1 cellular context compared by ENCODE assay signal in the genomic region with DNA sequence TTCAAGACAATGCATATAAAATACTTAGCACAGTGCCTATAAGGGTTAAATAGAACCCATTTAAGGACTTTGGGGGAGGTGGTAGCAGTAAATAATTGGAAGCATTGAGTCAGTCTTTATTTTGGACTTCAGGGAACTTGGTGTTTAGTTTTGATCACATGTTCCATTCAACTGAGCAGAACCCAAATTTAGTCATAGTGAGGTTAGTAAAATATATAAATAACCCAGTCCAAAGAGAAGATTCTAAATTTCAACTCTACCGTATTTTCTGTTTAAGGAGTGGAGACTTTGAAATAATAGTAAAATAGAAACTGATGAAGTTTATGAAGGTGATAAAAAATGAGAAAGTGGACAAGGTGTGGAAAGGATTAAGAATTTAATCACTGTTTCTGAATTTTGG.
TF ChIP-seq lines count a peak whose summit lies in the region.

No MANE protein-coding gene starts in this region.

TF ChIP-seq in GM12878, 131 proteins besides CTCF, POLR2A, EP300 and RAD21 (continued from another document):
- TF ChIP-seq, protein P1, sequence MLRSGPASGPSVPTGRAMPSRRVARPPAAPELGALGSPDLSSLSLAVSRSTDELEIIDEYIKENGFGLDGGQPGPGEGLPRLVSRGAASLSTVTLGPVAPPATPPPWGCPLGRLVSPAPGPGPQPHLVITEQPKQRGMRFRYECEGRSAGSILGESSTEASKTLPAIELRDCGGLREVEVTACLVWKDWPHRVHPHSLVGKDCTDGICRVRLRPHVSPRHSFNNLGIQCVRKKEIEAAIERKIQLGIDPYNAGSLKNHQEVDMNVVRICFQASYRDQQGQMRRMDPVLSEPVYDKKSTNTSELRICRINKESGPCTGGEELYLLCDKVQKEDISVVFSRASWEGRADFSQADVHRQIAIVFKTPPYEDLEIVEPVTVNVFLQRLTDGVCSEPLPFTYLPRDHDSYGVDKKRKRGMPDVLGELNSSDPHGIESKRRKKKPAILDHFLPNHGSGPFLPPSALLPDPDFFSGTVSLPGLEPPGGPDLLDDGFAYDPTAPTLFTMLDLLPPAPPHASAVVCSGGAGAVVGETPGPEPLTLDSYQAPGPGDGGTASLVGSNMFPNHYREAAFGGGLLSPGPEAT (IDR thresholded peaks at IDR 0.05; ENCODE audit: low read depth): peak; percentile 38; the same call in 1 of the 2 replicates
- TF ChIP-seq JUNB (IDR thresholded peaks at IDR 0.05) (peak; percentile 76), RELA (IDR thresholded peaks at IDR 0.05; ENCODE audit: borderline replicate concordance, partially characterized antibody) (no peak), MTA3 (IDR thresholded peaks at IDR 0.05; ENCODE audit: borderline replicate concordance, low read length) (peak; percentile 67; the same call in 1 of the 2 replicates), NFYA (IDR thresholded peaks at IDR 0.05; ENCODE audit: borderline replicate concordance, low read depth, low read length) (no peak), ETV6 (conservative IDR thresholded peaks at IDR 0.05 in 1 of 2, IDR thresholded peaks at IDR 0.05 in 1 of 2; ENCODE audit: borderline replicate concordance in 1 of 2, low read depth in 1 of 2) (no peak), MEF2B (IDR thresholded peaks at IDR 0.05; ENCODE audit: partially characterized antibody, poor library complexity, severe bottlenecking) (peak; percentile 89), FOXK2 (IDR thresholded peaks at IDR 0.05) (no peak), SMAD5 (IDR thresholded peaks at IDR 0.05; ENCODE audit: low read depth) (no peak), MEF2A (IDR thresholded peaks at IDR 0.05; ENCODE audit: insufficient read depth, low read depth, low read length) (peak; percentile 98), RUNX3 (IDR thresholded peaks at IDR 0.05; ENCODE audit: low read length) (peak; percentile 81), BCL11A (IDR thresholded peaks at IDR 0.05; ENCODE audit: low read depth, low read length) (peak; percentile 59; the same call in 1 of the 2 replicates), NFIC (IDR thresholded peaks at IDR 0.05; ENCODE audit: low read depth, low read length) (peak; percentile 87), HCFC1 (IDR thresholded peaks at IDR 0.05; ENCODE audit: low read length) (no peak)
- TF ChIP-seq, protein P2, sequence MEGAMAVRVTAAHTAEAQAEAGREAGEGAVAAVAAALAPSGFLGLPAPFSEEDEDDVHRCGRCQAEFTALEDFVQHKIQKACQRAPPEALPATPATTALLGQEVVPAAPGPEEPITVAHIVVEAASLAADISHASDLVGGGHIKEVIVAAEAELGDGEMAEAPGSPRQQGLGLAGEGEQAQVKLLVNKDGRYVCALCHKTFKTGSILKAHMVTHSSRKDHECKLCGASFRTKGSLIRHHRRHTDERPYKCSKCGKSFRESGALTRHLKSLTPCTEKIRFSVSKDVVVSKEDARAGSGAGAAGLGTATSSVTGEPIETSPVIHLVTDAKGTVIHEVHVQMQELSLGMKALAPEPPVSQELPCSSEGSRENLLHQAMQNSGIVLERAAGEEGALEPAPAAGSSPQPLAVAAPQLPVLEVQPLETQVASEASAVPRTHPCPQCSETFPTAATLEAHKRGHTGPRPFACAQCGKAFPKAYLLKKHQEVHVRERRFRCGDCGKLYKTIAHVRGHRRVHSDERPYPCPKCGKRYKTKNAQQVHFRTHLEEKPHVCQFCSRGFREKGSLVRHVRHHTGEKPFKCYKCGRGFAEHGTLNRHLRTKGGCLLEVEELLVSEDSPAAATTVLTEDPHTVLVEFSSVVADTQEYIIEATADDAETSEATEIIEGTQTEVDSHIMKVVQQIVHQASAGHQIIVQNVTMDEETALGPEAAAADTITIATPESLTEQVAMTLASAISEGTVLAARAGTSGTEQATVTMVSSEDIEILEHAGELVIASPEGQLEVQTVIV (IDR thresholded peaks at IDR 0.05; ENCODE audit: borderline replicate concordance, partially characterized antibody): no peak
- TF ChIP-seq, protein P3, sequence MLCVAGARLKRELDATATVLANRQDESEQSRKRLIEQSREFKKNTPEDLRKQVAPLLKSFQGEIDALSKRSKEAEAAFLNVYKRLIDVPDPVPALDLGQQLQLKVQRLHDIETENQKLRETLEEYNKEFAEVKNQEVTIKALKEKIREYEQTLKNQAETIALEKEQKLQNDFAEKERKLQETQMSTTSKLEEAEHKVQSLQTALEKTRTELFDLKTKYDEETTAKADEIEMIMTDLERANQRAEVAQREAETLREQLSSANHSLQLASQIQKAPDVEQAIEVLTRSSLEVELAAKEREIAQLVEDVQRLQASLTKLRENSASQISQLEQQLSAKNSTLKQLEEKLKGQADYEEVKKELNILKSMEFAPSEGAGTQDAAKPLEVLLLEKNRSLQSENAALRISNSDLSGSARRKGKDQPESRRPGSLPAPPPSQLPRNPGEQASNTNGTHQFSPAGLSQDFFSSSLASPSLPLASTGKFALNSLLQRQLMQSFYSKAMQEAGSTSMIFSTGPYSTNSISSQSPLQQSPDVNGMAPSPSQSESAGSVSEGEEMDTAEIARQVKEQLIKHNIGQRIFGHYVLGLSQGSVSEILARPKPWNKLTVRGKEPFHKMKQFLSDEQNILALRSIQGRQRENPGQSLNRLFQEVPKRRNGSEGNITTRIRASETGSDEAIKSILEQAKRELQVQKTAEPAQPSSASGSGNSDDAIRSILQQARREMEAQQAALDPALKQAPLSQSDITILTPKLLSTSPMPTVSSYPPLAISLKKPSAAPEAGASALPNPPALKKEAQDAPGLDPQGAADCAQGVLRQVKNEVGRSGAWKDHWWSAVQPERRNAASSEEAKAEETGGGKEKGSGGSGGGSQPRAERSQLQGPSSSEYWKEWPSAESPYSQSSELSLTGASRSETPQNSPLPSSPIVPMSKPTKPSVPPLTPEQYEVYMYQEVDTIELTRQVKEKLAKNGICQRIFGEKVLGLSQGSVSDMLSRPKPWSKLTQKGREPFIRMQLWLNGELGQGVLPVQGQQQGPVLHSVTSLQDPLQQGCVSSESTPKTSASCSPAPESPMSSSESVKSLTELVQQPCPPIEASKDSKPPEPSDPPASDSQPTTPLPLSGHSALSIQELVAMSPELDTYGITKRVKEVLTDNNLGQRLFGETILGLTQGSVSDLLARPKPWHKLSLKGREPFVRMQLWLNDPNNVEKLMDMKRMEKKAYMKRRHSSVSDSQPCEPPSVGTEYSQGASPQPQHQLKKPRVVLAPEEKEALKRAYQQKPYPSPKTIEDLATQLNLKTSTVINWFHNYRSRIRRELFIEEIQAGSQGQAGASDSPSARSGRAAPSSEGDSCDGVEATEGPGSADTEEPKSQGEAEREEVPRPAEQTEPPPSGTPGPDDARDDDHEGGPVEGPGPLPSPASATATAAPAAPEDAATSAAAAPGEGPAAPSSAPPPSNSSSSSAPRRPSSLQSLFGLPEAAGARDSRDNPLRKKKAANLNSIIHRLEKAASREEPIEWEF (IDR thresholded peaks at IDR 0.05; ENCODE audit: insufficient replicate concordance, low read depth, low read length): peak; percentile 18
- TF ChIP-seq, protein P4, sequence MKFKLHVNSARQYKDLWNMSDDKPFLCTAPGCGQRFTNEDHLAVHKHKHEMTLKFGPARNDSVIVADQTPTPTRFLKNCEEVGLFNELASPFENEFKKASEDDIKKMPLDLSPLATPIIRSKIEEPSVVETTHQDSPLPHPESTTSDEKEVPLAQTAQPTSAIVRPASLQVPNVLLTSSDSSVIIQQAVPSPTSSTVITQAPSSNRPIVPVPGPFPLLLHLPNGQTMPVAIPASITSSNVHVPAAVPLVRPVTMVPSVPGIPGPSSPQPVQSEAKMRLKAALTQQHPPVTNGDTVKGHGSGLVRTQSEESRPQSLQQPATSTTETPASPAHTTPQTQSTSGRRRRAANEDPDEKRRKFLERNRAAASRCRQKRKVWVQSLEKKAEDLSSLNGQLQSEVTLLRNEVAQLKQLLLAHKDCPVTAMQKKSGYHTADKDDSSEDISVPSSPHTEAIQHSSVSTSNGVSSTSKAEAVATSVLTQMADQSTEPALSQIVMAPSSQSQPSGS (IDR thresholded peaks at IDR 0.05; ENCODE audit: low read length): peak; percentile 76; the same call in 1 of the 2 replicates
- TF ChIP-seq, protein P5, sequence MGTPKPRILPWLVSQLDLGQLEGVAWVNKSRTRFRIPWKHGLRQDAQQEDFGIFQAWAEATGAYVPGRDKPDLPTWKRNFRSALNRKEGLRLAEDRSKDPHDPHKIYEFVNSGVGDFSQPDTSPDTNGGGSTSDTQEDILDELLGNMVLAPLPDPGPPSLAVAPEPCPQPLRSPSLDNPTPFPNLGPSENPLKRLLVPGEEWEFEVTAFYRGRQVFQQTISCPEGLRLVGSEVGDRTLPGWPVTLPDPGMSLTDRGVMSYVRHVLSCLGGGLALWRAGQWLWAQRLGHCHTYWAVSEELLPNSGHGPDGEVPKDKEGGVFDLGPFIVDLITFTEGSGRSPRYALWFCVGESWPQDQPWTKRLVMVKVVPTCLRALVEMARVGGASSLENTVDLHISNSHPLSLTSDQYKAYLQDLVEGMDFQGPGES (IDR thresholded peaks at IDR 0.05): no peak
TF ChIP-seq in GM12878: peak in this region for 20.
